16 cellular contexts compared by ENCODE assay signal in the genomic region with DNA sequence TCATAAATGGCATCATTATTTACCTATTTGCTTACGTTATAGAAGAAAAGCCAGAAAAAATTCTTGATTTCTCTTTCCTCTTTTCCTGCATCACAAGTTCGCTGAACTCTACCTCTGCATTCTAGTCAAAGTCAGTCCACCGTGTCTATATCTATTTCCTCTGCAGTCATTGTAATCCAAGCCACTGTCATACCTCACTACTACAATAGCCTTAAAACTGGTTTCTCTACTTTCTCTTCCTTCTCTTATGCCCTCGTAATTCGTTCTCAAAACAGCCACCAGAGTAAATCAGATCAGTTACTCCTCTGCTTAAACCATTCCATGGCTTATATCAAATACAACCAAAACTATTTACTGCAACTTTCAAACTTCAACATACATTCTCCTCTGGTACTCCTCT. TPM values are rescaled to one million over a fixed set of nuclear protein-coding genes. Genes with fewer than 3 reads are reported as not detected.
A peak's percentile ranks its signal among the peaks of the same experiment; 100 is the strongest.
DNase-seq lines count a peak whose midpoint lies in the region; ATAC-seq, FAIRE-seq and TF ChIP-seq lines count a peak whose summit lies in the region.
"Had no signal": no experiment of that assay in that cellular context is flagged by ENCODE, and none has a peak within 500 bp of the region (broad histone marks: within the 10 kb centered on the region; RNA-seq: fewer than 3 reads in every experiment).

No MANE protein-coding gene starts in this region.

- TF ChIP-seq CTCF in PC-3 (conservative IDR thresholded peaks at IDR 0.05; ENCODE audit: low read depth, low read length) (no peak), mucosa of descending colon (IDR thresholded peaks at IDR 0.05) (no peak), HepG2 (CRISPR knock-in tag; IDR thresholded peaks at IDR 0.05) (no peak)

- H3K27me3 ChIP-seq in PC-3 (ENCODE audit: low read length), result no peaks in the 10 kb centered on the region
- peaks cover 0 to 13% of the 10 kb centered on the region in 2 experiments; a peak in 2 of 5 replicates for H3K27me3 ChIP-seq in HepG2 (ENCODE audit: control insufficient read depth in 1 of 2, insufficient read depth in 2 of 2, low read length in 2 of 2)

- H4K20me1 ChIP-seq in PC-3 (ENCODE audit: low read length), result no peaks in the 10 kb centered on the region
- H4K20me1 ChIP-seq in HepG2 (ENCODE audit: insufficient read depth, low read length), result no peaks in the 10 kb centered on the region

- TF ChIP-seq EP300 in HepG2 (IDR thresholded peaks at IDR 0.05; ENCODE audit: low read depth in 2 of 2, low read length in 2 of 2), result no peak
- no peak for TF ChIP-seq EP300 in HepG2 (CRISPR knock-in tag; IDR thresholded peaks at IDR 0.05; ENCODE audit: borderline replicate concordance)

- no peaks in the 10 kb centered on the region for H3K4me1 ChIP-seq in PC-3 (ENCODE audit: insufficient read depth, low read length)
- no peaks in the 10 kb centered on the region for H3K4me1 ChIP-seq in mucosa of descending colon (ENCODE audit: low read depth)
- no peaks in the 10 kb centered on the region for H3K4me1 ChIP-seq in HepG2 (ENCODE audit: insufficient read depth, low read length)

- ATAC-seq in PC-3, result peak; percentile 37; the same call in 1 of the 2 replicates
- ATAC-seq in mucosa of descending colon, result peak; percentile 65
- ATAC-seq in HG02588 (IDR thresholded peaks at IDR 0.05; ENCODE audit: unreplicated experiment), result no peak
- no peak for ATAC-seq in HepG2
- no peak for ATAC-seq in HG03342 (IDR thresholded peaks at IDR 0.05; ENCODE audit: unreplicated experiment)

- no TSS peak for BruUV-seq in PC-3 (replicated peaks; lab: Mats Ljungman, UMichigan)
- no TSS peak for BruUV-seq in HepG2 (replicated peaks; lab: Mats Ljungman, UMichigan)

- in situ Hi-C loops in HepG2 (cut with HindIII; ENCODE audit: extremely low pct_ligation_motif_present, low pct_unique_long_range_greater_than_20kb), result no loop called here

- H3K9me2 ChIP-seq in PC-3 (replicated peaks; ENCODE audit: low read length), result no peaks in the 10 kb centered on the region

- DNase-seq in DMS53 treated with DMSO at 0.1 percent for 48 hours (lab: John Stamatoyannopoulos, UW; ENCODE audit: unreplicated experiment) (peak; percentile 78), HT-29 (ENCODE audit: low spot score) (peak; percentile 30), PC-3 (peak; percentile 58), mucosa of descending colon (no peak), HepG2 (ENCODE audit: low spot score) (no peak)
- DNase-seq: ACHN, AML-193, COR-L47, Kasumi-1, NCI-H1105 treated with DMSO at 0.1 percent for 48 hours, NCI-H1694 treated with DMSO at 0.1 percent for 48 hours, NCI-H2171, RPMI8226, SIG-M5 had no signal

- H3K79me2 ChIP-seq in PC-3 (ENCODE audit: low read length), result no peaks in the 10 kb centered on the region
- no peaks in the 10 kb centered on the region for H3K79me2 ChIP-seq in HepG2 (ENCODE audit: insufficient read depth, low read length)

- no peak for TF ChIP-seq POLR2A in HepG2 (IDR thresholded peaks at IDR 0.05; ENCODE audit: insufficient read depth in 1 of 2, low read depth in 2 of 2, low read length in 2 of 2)

- no peak overlapping the region for H3K27ac ChIP-seq in PC-3 (ENCODE audit: low read length)
- no peak overlapping the region for H3K27ac ChIP-seq in HepG2 (ENCODE audit: extremely low read length, insufficient read depth, low read length)

- no peak overlapping the region for H3K9ac ChIP-seq in PC-3 (ENCODE audit: low read length)
- no peak overlapping the region for H3K9ac ChIP-seq in HepG2 (ENCODE audit: insufficient read depth, low read depth, low read length)

- intact Hi-C loops in PC-3 (cut with micrococcal nuclease) (no loop called here), mucosa of descending colon (cut with DNase I, micrococcal nuclease) (no loop called here), HepG2 (cut with micrococcal nuclease; ENCODE audit: unreplicated experiment) (no loop called here)

- TF ChIP-seq RAD21 in HepG2 (CRISPR knock-in tag; IDR thresholded peaks at IDR 0.05), result no peak

- no peaks in the 10 kb centered on the region for H3F3A ChIP-seq in PC-3 (ENCODE audit: low read length, unreplicated experiment)

- FAIRE-seq in HepG2 (lab: Jason Lieb, UNC), result no peak

- 7% methylated on average over 5 of the region's 5 CpGs for WGBS in HepG2 (ENCODE audit: low lambda C conversion rate)

- H2AFZ ChIP-seq in PC-3 (ENCODE audit: low read length), result no peak overlapping the region
- no peak overlapping the region for H2AFZ ChIP-seq in HepG2 (ENCODE audit: low read length)

- H3K9me3 ChIP-seq in PC-3 (ENCODE audit: low read length) (no peaks in the 10 kb centered on the region), mucosa of descending colon (peaks cover 5% of the 10 kb centered on the region), HepG2 (ENCODE audit: low read length) (peaks cover 5% of the 10 kb centered on the region)

- H3K4me3 ChIP-seq in PC-3 (ENCODE audit: low read length), result no peak overlapping the region
- no peak overlapping the region for H3K4me3 ChIP-seq in mucosa of descending colon
- no peak overlapping the region for H3K4me3 ChIP-seq in HepG2 (replicated peaks in 1 of 3; ENCODE audit: insufficient read depth in 1 of 3, low read depth in 2 of 3, low read length in 3 of 3)

- H3K36me3 ChIP-seq in PC-3 (ENCODE audit: low read depth, low read length), result no peaks in the 10 kb centered on the region
- H3K36me3 ChIP-seq in mucosa of descending colon (ENCODE audit: low read depth), result no peaks in the 10 kb centered on the region
- H3K36me3 ChIP-seq in HepG2 (replicated peaks in 1 of 2; ENCODE audit: control insufficient read depth in 1 of 2, insufficient read depth in 2 of 2, low read length in 2 of 2), result no peaks in the 10 kb centered on the region

- POLR2A ChIA-PET in PC-3 (lab: Charles Lee; ENCODE audit: unreplicated experiment), result no interaction called here
- POLR2A ChIA-PET in HepG2 (lab: Yijun Ruan, JAX), result no interaction called here

- CTCF ChIA-PET in PC-3 (lab: Charles Lee), result no interaction called here
- CTCF ChIA-PET in HepG2 (lab: Yijun Ruan, JAX; ENCODE audit: low intra/inter-chr PET ratio, low total read pairs), result no interaction called here

- H3K4me2 ChIP-seq in PC-3 (ENCODE audit: low read length) (no peak overlapping the region), HepG2 (ENCODE audit: low read depth, low read length) (no peak overlapping the region)

TF ChIP-seq in HepG2, 621 proteins besides CTCF, POLR2A, EP300 and RAD21:
- TF ChIP-seq ZNF605 (CRISPR knock-in tag; IDR thresholded peaks at IDR 0.05), result no peak

RNA-seq across cellular contexts. Expression of gene FAM81A, which starts 13.4 kb away (rescaled TPM):
- total RNA-seq in HT-29 (2014; rRNA removed; shearing (Covaris generic)), result 12.3 and 17.9 TPM in 2 replicates
- total RNA-seq in PC-3 (2014; rRNA removed), result 2.5 and 8.1 TPM in 2 replicates
- 10 to 100 TPM in 1 of 3 donors, 1 to 10 TPM in 2; 4.1 to 10.3 (median 9.7) TPM for total RNA-seq in mucosa of descending colon
- 0.09 and 0.18 TPM in 2 replicates for total RNA-seq in HepG2 (2016; rRNA removed; fragmentation: Illumina TruSeq; extraction: Trizol)
- total RNA-seq in HepG2 (2016; cell fraction: cytosol; rRNA removed; fragmentation: Illumina TruSeq; extraction: Trizol; ENCODE audit: low read depth), result 0.09 and 0.81 TPM in 2 replicates
- 0.15 TPM in 1 of 2 replicates, not detected in the other for total RNA-seq in HepG2 (2016; cell fraction: insoluble cytoplasmic fraction; rRNA removed; fragmentation: Illumina TruSeq; extraction: Trizol)
- 0.43 and 1.5 TPM in 2 replicates for total RNA-seq in HepG2 (2016; cell fraction: membrane; rRNA removed; fragmentation: Illumina TruSeq; extraction: Trizol)
- not detected in 2 replicates for total RNA-seq in HepG2 (2016; cell fraction: nucleus; rRNA removed; fragmentation: Illumina TruSeq; extraction: Trizol)
- 0.17 TPM in 1 of 2 replicates, not detected in the other for polyA plus RNA-seq in HepG2 (2011; rRNA removed)
- polyA plus RNA-seq in HepG2 (2011; cell fraction: cytosol; rRNA removed), result 0.29 TPM in 1 of 2 replicates, not detected in the other
- polyA plus RNA-seq in HepG2 (2011; cell fraction: nucleus; rRNA removed), result not detected in 2 replicates
- not detected in 2 replicates for polyA plus RNA-seq in HepG2 (2012)
- polyA plus RNA-seq in HepG2 (2016; cell fraction: cytosol; fragmentation: Illumina TruSeq; extraction: Trizol; ENCODE audit: low read depth), result 0.92 and 1.0 TPM in 2 replicates
- polyA plus RNA-seq in HepG2 (2016; cell fraction: insoluble cytoplasmic fraction; fragmentation: Illumina TruSeq; extraction: Trizol; ENCODE audit: low read depth), result 0.07 and 0.13 TPM in 2 replicates
- polyA plus RNA-seq in HepG2 (2016; cell fraction: membrane; fragmentation: Illumina TruSeq; extraction: Trizol; ENCODE audit: low read depth), result 0.89 and 1.2 TPM in 2 replicates
- 1.2 TPM in 1 of 2 replicates, not detected in the other for polyA plus RNA-seq in HepG2 (2016; cell fraction: nucleus; fragmentation: Illumina TruSeq; extraction: Trizol; ENCODE audit: insufficient read depth, low read depth)
- 8.9 TPM in 1 of 2 replicates, not detected in the other for polyA minus RNA-seq in HepG2 (2011; rRNA and poly(A)+ RNA removed; ENCODE audit: low replicate concordance)
- polyA minus RNA-seq in HepG2 (2011; cell fraction: cytosol; rRNA and poly(A)+ RNA removed), result not detected in 2 replicates
- not detected in 2 replicates for polyA minus RNA-seq in HepG2 (2011; cell fraction: nucleus; rRNA and poly(A)+ RNA removed)

RNA-seq across cellular contexts. Expression of gene MYO1E, which starts 52.0 kb away (rescaled TPM):
- total RNA-seq in HT-29 (2014; rRNA removed; shearing (Covaris generic)), result 77.4 and 86.2 TPM in 2 replicates
- total RNA-seq in PC-3 (2014; rRNA removed) (67.7 and 68.8 TPM in 2 replicates), mucosa of descending colon (100 to 1,000 TPM; 189 to 325 (median 283) TPM), HepG2 (2016; rRNA removed; fragmentation: Illumina TruSeq; extraction: Trizol) (25.1 and 38.5 TPM in 2 replicates)
- total RNA-seq in HepG2 (2016; cell fraction: cytosol; rRNA removed; fragmentation: Illumina TruSeq; extraction: Trizol; ENCODE audit: low read depth), result 6.6 and 8.8 TPM in 2 replicates
- total RNA-seq in HepG2 (2016; cell fraction: insoluble cytoplasmic fraction; rRNA removed; fragmentation: Illumina TruSeq; extraction: Trizol), result 28.4 and 35.1 TPM in 2 replicates
- 6.5 and 7.9 TPM in 2 replicates for total RNA-seq in HepG2 (2016; cell fraction: membrane; rRNA removed; fragmentation: Illumina TruSeq; extraction: Trizol)
- total RNA-seq in HepG2 (2016; cell fraction: nucleus; rRNA removed; fragmentation: Illumina TruSeq; extraction: Trizol), result 32.4 and 33.1 TPM in 2 replicates
- polyA plus RNA-seq in HepG2 (2011; rRNA removed), result 12.6 and 15.7 TPM in 2 replicates
- polyA plus RNA-seq in HepG2 (2011; cell fraction: cytosol; rRNA removed), result 10.1 and 10.8 TPM in 2 replicates
- 20.9 and 25.3 TPM in 2 replicates for polyA plus RNA-seq in HepG2 (2011; cell fraction: nucleus; rRNA removed)
- polyA plus RNA-seq in HepG2 (2012), result 26.0 and 36.6 TPM in 2 replicates
- 1.1 and 1.6 TPM in 2 replicates for polyA plus RNA-seq in HepG2 (2016; cell fraction: cytosol; fragmentation: Illumina TruSeq; extraction: Trizol; ENCODE audit: low read depth)
- 22.4 and 25.8 TPM in 2 replicates for polyA plus RNA-seq in HepG2 (2016; cell fraction: insoluble cytoplasmic fraction; fragmentation: Illumina TruSeq; extraction: Trizol; ENCODE audit: low read depth)
- polyA plus RNA-seq in HepG2 (2016; cell fraction: membrane; fragmentation: Illumina TruSeq; extraction: Trizol; ENCODE audit: low read depth), result 2.2 and 2.7 TPM in 2 replicates
- 15.6 and 16.7 TPM in 2 replicates for polyA plus RNA-seq in HepG2 (2016; cell fraction: nucleus; fragmentation: Illumina TruSeq; extraction: Trizol; ENCODE audit: insufficient read depth, low read depth)
- 33.9 and 197 TPM in 2 replicates for polyA minus RNA-seq in HepG2 (2011; rRNA and poly(A)+ RNA removed; ENCODE audit: low replicate concordance)
- 22.2 and 26.0 TPM in 2 replicates for polyA minus RNA-seq in HepG2 (2011; cell fraction: cytosol; rRNA and poly(A)+ RNA removed)
- 47.1 and 47.9 TPM in 2 replicates for polyA minus RNA-seq in HepG2 (2011; cell fraction: nucleus; rRNA and poly(A)+ RNA removed)

Comparison
In these comparisons a context has a peak if more than half of its experiments do, and no peak if none do; other contexts are left out.
1. DNase-seq: peak in DMS53 treated with DMSO at 0.1 percent for 48 hours (single experiment), HT-29 (single experiment) and PC-3 (single experiment); none in mucosa of descending colon (0 of 3) and HepG2 (single experiment).
2. ATAC-seq: peak in PC-3 (single experiment) and mucosa of descending colon (single experiment); none in HG02588 (single experiment), HepG2 (single experiment) and HG03342 (single experiment).